35 cellular contexts compared by ENCODE assay signal in genomic region chrX:110053453-110053852, GRCh38.
"Had no signal": no experiment of that assay in that cellular context is flagged by ENCODE, and none has a peak within 500 bp of the region (broad histone marks: within the 10 kb centered on the region; RNA-seq: fewer than 3 reads in every experiment).

No MANE protein-coding gene starts in this region.

- H3K27ac ChIP-seq: KMS-11 had no signal

- H3K9me3 ChIP-seq: MG63 had no signal

- H3K36me3 ChIP-seq: MG63 had no signal

- DNase-seq: Karpas-422, KG1, MG63, MM.1S, MV-4-11, NCI-H1048, NCI-H1092, NCI-H1092 treated with DMSO at 0.1 percent for 48 hours, NCI-H1105, NCI-H1105 treated with DMSO at 0.1 percent for 48 hours, NCI-H1417, NCI-H1417 treated with DMSO at 0.1 percent for 48 hours, NCI-H1436, NCI-H1436 treated with DMSO at 0.1 percent for 48 hours, NCI-H146, NCI-H1694, NCI-H1694 treated with DMSO at 0.1 percent for 48 hours, NCI-H187, NCI-H187 treated with DMSO at 0.1 percent for 48 hours, NCI-H1930, NCI-H2029, NCI-H2029 treated with DMSO at 0.1 percent for 48 hours, NCI-H2081, NCI-H2081 treated with DMSO at 0.1 percent for 48 hours, NCI-H2107, NCI-H2171, NCI-H2171 treated with DMSO at 0.1 percent for 48 hours, NCI-H2227 treated with DMSO at 0.1 percent for 48 hours, NCI-H226, NCI-H345, NCI-H446, NCI-H446 treated with DMSO at 0.1 percent for 48 hours, NCI-H510A, NCI-H510A treated with DMSO at 0.1 percent for 48 hours had no signal

- H3K4me2 ChIP-seq: KMS-11 had no signal

- H3K27me3 ChIP-seq: MG63 had no signal

- H3K4me3 ChIP-seq: MG63 had no signal
